22 cellular contexts compared by ENCODE assay signal in genomic region chr19:33381101-33381500, GRCh38.
"Had no signal": no experiment of that assay in that cellular context is flagged by ENCODE, and none has a peak within 500 bp of the region (broad histone marks: within the 10 kb centered on the region; RNA-seq: fewer than 3 reads in every experiment).

No MANE protein-coding gene starts in this region.

- H3K9me3 Mint-ChIP-seq: activated T-helper 2 cell treated with anti-CD3 and anti-CD28 coated beads, Interferon-gamma antibody, Interleukin-2, Interleukin-4, amounts not matched to agents 10 μg/mL and 5 μg/mL and 100 μg/mL, durations not matched to agents 14 hours and 24 hours and 36 hours; memory B cell; naive B cell; neural progenitor cell; T-cell had no signal

- DNase-seq: activated CD4-positive, alpha-beta T cell treated with anti-CD3 and anti-CD28 coated beads for 1 hour; activated CD8-positive, alpha-beta memory T cell treated with anti-CD3 and anti-CD28 coated beads for 24 hours; activated naive CD4-positive, alpha-beta T cell treated with Interleukin-2 at 50 U/mL for 16 hours; cortex of kidney; effector CD4-positive, alpha-beta T cell; esophagus squamous epithelium; mucosa of descending colon; naive B cell; right cardiac atrium; stimulated activated CD4-positive, alpha-beta T cell treated with anti-CD3 and anti-CD28 coated beads, Interleukin-4, amount 100 ng/mL, for 1 hour; stomach; T-cell; T-helper 9 cell; testis; upper lobe of left lung had no signal

- ATAC-seq: mucosa of descending colon, right cardiac atrium, SK-N-SH treated with all-trans-retinoic acid at 6 μM for 48 hours, T-cell had no signal

- H3K4me3 ChIP-seq: ascending aorta, esophagus squamous epithelium, mucosa of descending colon, neural progenitor cell, smooth muscle cell, stomach, testis, upper lobe of left lung had no signal

- H3K36me3 ChIP-seq: neural progenitor cell had no signal

- H3K27me3 ChIP-seq: ascending aorta, esophagus squamous epithelium, neural progenitor cell, stomach, testis, upper lobe of left lung had no signal

- H3K27ac Mint-ChIP-seq: activated T-helper 2 cell treated with anti-CD3 and anti-CD28 coated beads, Interferon-gamma antibody, Interleukin-2, Interleukin-4, amounts not matched to agents 10 μg/mL and 5 μg/mL and 100 μg/mL, durations not matched to agents 14 hours and 24 hours and 36 hours; memory B cell; neural progenitor cell; progenitor cell of endocrine pancreas; T-cell had no signal

- H3K9me3 ChIP-seq: ascending aorta, esophagus squamous epithelium, mucosa of descending colon, stomach, testis, upper lobe of left lung had no signal

- H3K4me3 Mint-ChIP-seq: memory B cell, naive B cell, neural progenitor cell, T-cell had no signal

- H3K27me3 Mint-ChIP-seq: memory B cell, naive B cell, progenitor cell of endocrine pancreas, T-cell had no signal

- H3K27ac ChIP-seq: ascending aorta, esophagus squamous epithelium, neural progenitor cell, stomach, testis, upper lobe of left lung had no signal
